ENCODE assay signal across 14 cellular contexts in the genomic region with DNA sequence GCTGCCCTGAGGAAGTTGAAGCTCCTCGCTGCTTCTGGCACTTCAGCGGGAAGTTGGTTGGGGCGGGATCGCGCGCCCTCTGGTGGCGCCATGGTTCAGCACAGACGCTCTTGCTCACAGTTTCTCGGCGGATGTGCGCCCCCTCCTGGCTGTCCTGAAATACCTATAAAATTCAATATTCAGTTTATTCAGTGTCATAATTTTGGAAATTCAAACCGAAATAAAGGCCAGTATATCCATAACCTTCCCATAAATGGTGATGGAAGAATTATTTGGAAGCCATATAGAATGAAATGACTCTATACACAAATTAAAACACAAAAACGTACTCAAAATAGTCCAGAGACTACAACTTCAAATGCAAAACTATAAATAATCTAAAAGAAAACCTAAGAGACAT. TPM values are rescaled to one million over a fixed set of nuclear protein-coding genes. Genes with fewer than 3 reads are reported as not detected.
A peak's percentile ranks its signal among the peaks of the same experiment; 100 is the strongest.
DNase-seq lines count a peak whose midpoint lies in the region; ATAC-seq and TF ChIP-seq lines count a peak whose summit lies in the region.
"Not testable (repeated sequence)": the region's sequence is repeated elsewhere in the genome, so short reads cannot be mapped to it uniquely, and the experiment has no call there.
"Had no signal": no experiment of that assay in that cellular context is flagged by ENCODE, and none has a peak within 500 bp of the region (broad histone marks: within the 10 kb centered on the region; RNA-seq: fewer than 3 reads in every experiment).

No MANE protein-coding gene starts in this region.

- not testable (repeated sequence) for DNase-seq in BE2C; HFFc6; OCI-LY7 (ENCODE audit: low spot score); astrocyte of the cerebellum (ENCODE audit: low read depth); colonic mucosa; heart left ventricle; thoracic aorta (ENCODE audit: low spot score)

- H3K9me3 ChIP-seq in BE2C; OCI-LY7 (ENCODE audit: low read length); colonic mucosa; heart left ventricle; thoracic aorta: not testable (repeated sequence)

- TF ChIP-seq POLR2A in heart left ventricle (IDR thresholded peaks at IDR 0.05): not testable (repeated sequence)

- not testable (repeated sequence) for H3K79me2 ChIP-seq in OCI-LY7 (ENCODE audit: insufficient read depth, low read depth, low read length)

- not testable (repeated sequence) for H2AFZ ChIP-seq in OCI-LY7 (ENCODE audit: low read length)

- H3K27ac Mint-ChIP-seq in HFFc6, nephron: not testable (repeated sequence)

- H3K27me3 ChIP-seq in BE2C; colonic mucosa; heart left ventricle; thoracic aorta (replicated peaks; ENCODE audit: insufficient read depth): not testable (repeated sequence)

- not testable (repeated sequence) for H3K9ac ChIP-seq in colonic mucosa (ENCODE audit: low read depth in 2 of 2, low read length in 2 of 2)

- in situ Hi-C loops in astrocyte of the cerebellum (cut with HindIII; ENCODE audit: low sequenced_read_pairs): not testable (repeated sequence)

- WGBS in heart left ventricle, 4 donors: 0% methylated on average over 1 to 2 of the region's 13 CpGs; no CpG with 5 or more reads in 1 of the 4 donors

- H3K4me1 Mint-ChIP-seq in HFFc6 (ENCODE audit: low read depth); nephron: not testable (repeated sequence)

- not testable (repeated sequence) for H3K9me2 ChIP-seq in OCI-LY7 (ENCODE audit: insufficient read depth, low read length)

- not testable (repeated sequence) for BruUV-seq in OCI-LY7 (replicated peaks; lab: Mats Ljungman, UMichigan)

- not testable (repeated sequence) for H3K27me3 Mint-ChIP-seq in HFFc6 (ENCODE audit: insufficient read depth); nephron (ENCODE audit: low read depth)

- H3K27ac ChIP-seq in OCI-LY7 (ENCODE audit: low read depth, low read length, poor library complexity, severe bottlenecking); colonic mucosa; heart left ventricle; thoracic aorta: not testable (repeated sequence)

- not testable (repeated sequence) for ATAC-seq in heart left ventricle; thoracic aorta (ENCODE audit: insufficient number of reproducible peaks, low FRiP score, low read depth)

- POLR2A ChIA-PET in OCI-LY7 (lab: Charles Lee): not testable (repeated sequence)

- TF ChIP-seq CTCF in BE2C (IDR thresholded peaks at IDR 0.05; ENCODE audit: low read depth, low read length): peak; percentile 11; the same call in 1 of the 2 replicates
- TF ChIP-seq CTCF in HFFc6 (IDR thresholded peaks at IDR 0.05): peak; percentile 59
- TF ChIP-seq CTCF in OCI-LY7 (conservative IDR thresholded peaks at IDR 0.05; ENCODE audit: low read length): peak; percentile 53; the same call in 1 of the 2 replicates
- TF ChIP-seq CTCF in astrocyte of the cerebellum (IDR thresholded peaks at IDR 0.05; ENCODE audit: low read depth, low read length, missing control alignments): peak; percentile 23
- peak; percentile 13 for TF ChIP-seq CTCF in colonic mucosa (IDR thresholded peaks at IDR 0.05)
- TF ChIP-seq CTCF in heart left ventricle (IDR thresholded peaks at IDR 0.05): peak in 7 of 12 donors; percentile 18 to 40 (median 35)
- peak in 2 of 3 experiments; percentile 17 to 19 for TF ChIP-seq CTCF in nephron (IDR thresholded peaks at IDR 0.05; ENCODE audit: unreplicated experiment in 3 of 3)
- peak; percentile 23 for TF ChIP-seq CTCF in thoracic aorta (IDR thresholded peaks at IDR 0.05)

- H3K9me3 Mint-ChIP-seq in HFFc6, nephron: not testable (repeated sequence)

- not testable (repeated sequence) for H3K4me3 ChIP-seq in BE2C (ENCODE audit: low read depth, low read length); OCI-LY7 (ENCODE audit: low read depth, low read length, poor library complexity, severe bottlenecking); astrocyte of the cerebellum (ENCODE audit: low read depth, low read length); colonic mucosa; heart left ventricle; thoracic aorta

- not testable (repeated sequence) for H3K4me2 ChIP-seq in OCI-LY7 (ENCODE audit: low read length)

- H3K4me3 Mint-ChIP-seq in HFFc6, nephron: not testable (repeated sequence)

- H4K20me1 ChIP-seq in OCI-LY7 (ENCODE audit: insufficient read depth, low read length): not testable (repeated sequence)

- not testable (repeated sequence) for H3K36me3 ChIP-seq in BE2C; OCI-LY7 (ENCODE audit: insufficient read depth, low read length); colonic mucosa; heart left ventricle; thoracic aorta

- H3K4me1 ChIP-seq in BE2C; OCI-LY7 (ENCODE audit: insufficient read depth, low read length, poor library complexity, severe bottlenecking); colonic mucosa; heart left ventricle; thoracic aorta (ENCODE audit: control insufficient read depth in 1 of 2, low read depth in 2 of 2): not testable (repeated sequence)

- intact Hi-C loops in OCI-LY7 (cut with micrococcal nuclease; ENCODE audit: unreplicated experiment); colonic mucosa (cut with DNase I); heart left ventricle (cut with DNase I): not testable (repeated sequence)

- CTCF ChIA-PET in OCI-LY7 (lab: Charles Lee; ENCODE audit: unreplicated experiment): not testable (repeated sequence)

- H3K36me3 Mint-ChIP-seq in HFFc6 (ENCODE audit: low read depth); nephron (ENCODE audit: low read depth): not testable (repeated sequence)

RNA-seq across cellular contexts. Expression of a gene that starts 12.6 kb away (rescaled TPM):
- not detected for polyA plus RNA-seq in BE2C (2012; ENCODE audit: insufficient read depth, insufficient read length, low read depth)
- total RNA-seq in HFFc6 (2021; fragmentation: NEBNext Ultra II Directional; extraction: Animal tissue kit (Norgen Biotek cat#: 25700)): not detected
- not detected in 2 replicates for total RNA-seq in OCI-LY7 (2014; rRNA removed; shearing (Covaris generic))
- total RNA-seq in OCI-LY7 (2022) (not detected in 2 replicates), colonic mucosa (not detected), heart left ventricle (not detected), thoracic aorta (not detected)
- polyA plus RNA-seq in heart left ventricle: not detected
- total RNA-seq: A673; Calu3; CD8-positive, alpha-beta memory T cell; GM23248; HT1080; M059J had no signal
- polyA plus RNA-seq: CD8-positive, alpha-beta memory T cell; GM23248 had no signal

RNA-seq across cellular contexts. Expression of a gene that starts 27.0 kb away (rescaled TPM):
- 41.1 TPM for polyA plus RNA-seq in BE2C (2012; ENCODE audit: insufficient read depth, insufficient read length, low read depth)
- total RNA-seq in HFFc6 (2021; fragmentation: NEBNext Ultra II Directional; extraction: Animal tissue kit (Norgen Biotek cat#: 25700)): 10 to 100 TPM; 63.5 to 76.9 (median 67.2) TPM
- 12.3 and 16.2 TPM in 2 replicates for total RNA-seq in OCI-LY7 (2014; rRNA removed; shearing (Covaris generic))
- total RNA-seq in OCI-LY7 (2022) (45.5 and 47.4 TPM in 2 replicates), colonic mucosa (10 to 100 TPM; 51.0 to 62.2 TPM), heart left ventricle (10 to 100 TPM; 16.4 to 32.2 (median 20.9) TPM), thoracic aorta (10 to 100 TPM; 38.7 to 42.7 TPM)
- 10 to 100 TPM; 12.9 to 28.0 TPM for polyA plus RNA-seq in heart left ventricle

RNA-seq across cellular contexts. Expression of a gene that starts 27.3 kb away (rescaled TPM):
- 118 TPM for polyA plus RNA-seq in BE2C (2012; ENCODE audit: insufficient read depth, insufficient read length, low read depth)
- total RNA-seq in HFFc6 (2021; fragmentation: NEBNext Ultra II Directional; extraction: Animal tissue kit (Norgen Biotek cat#: 25700)): 100 to 1,000 TPM; 163 to 194 (median 164) TPM
- total RNA-seq in OCI-LY7 (2014; rRNA removed; shearing (Covaris generic)): 125 and 136 TPM in 2 replicates
- 92.0 and 97.6 TPM in 2 replicates for total RNA-seq in OCI-LY7 (2022)
- total RNA-seq in colonic mucosa: 100 to 1,000 TPM in 1 of 2 donors, 10 to 100 TPM in 1; 69.3 to 112 TPM
- 10 to 100 TPM; 48.7 to 94.1 (median 74.3) TPM for total RNA-seq in heart left ventricle
- polyA plus RNA-seq in heart left ventricle: 10 to 100 TPM; 32.7 to 99.5 TPM
- 100 to 1,000 TPM in 1 of 2 donors, 10 to 100 TPM in 1; 79.4 to 102 TPM for total RNA-seq in thoracic aorta

RNA-seq across cellular contexts. Expression of a gene that starts 55.9 kb away (rescaled TPM):
- 16.1 TPM for polyA plus RNA-seq in BE2C (2012; ENCODE audit: insufficient read depth, insufficient read length, low read depth)
- total RNA-seq in HFFc6 (2021; fragmentation: NEBNext Ultra II Directional; extraction: Animal tissue kit (Norgen Biotek cat#: 25700)): 10 to 100 TPM in 4 of 6 experiments, 1 to 10 TPM in 2; 8.0 to 10.9 (median 10.2) TPM
- total RNA-seq in OCI-LY7 (2014; rRNA removed; shearing (Covaris generic)): 8.5 and 10.3 TPM in 2 replicates
- total RNA-seq in OCI-LY7 (2022) (18.5 and 21.0 TPM in 2 replicates), colonic mucosa (10 to 100 TPM; 15.1 to 16.9 TPM), heart left ventricle (10 to 100 TPM; 21.6 to 46.5 (median 27.8) TPM), thoracic aorta (10 to 100 TPM; 16.1 to 22.0 TPM)
- polyA plus RNA-seq in heart left ventricle: 10 to 100 TPM; 21.2 to 23.6 TPM

RNA-seq across cellular contexts. Expression of a gene that starts 56.5 kb away (rescaled TPM):
- polyA plus RNA-seq in BE2C (2012; ENCODE audit: insufficient read depth, insufficient read length, low read depth): 118 TPM
- 100 to 1,000 TPM; 167 to 180 (median 172) TPM for total RNA-seq in HFFc6 (2021; fragmentation: NEBNext Ultra II Directional; extraction: Animal tissue kit (Norgen Biotek cat#: 25700))
- 146 and 156 TPM in 2 replicates for total RNA-seq in OCI-LY7 (2014; rRNA removed; shearing (Covaris generic))
- total RNA-seq in OCI-LY7 (2022) (134 and 154 TPM in 2 replicates), colonic mucosa (100 to 1,000 TPM in 1 of 2 donors, 10 to 100 TPM in 1; 99.0 to 145 TPM), heart left ventricle (100 to 1,000 TPM in 2 of 9 donors, 10 to 100 TPM in 7; 75.1 to 110 (median 87.5) TPM), thoracic aorta (10 to 100 TPM; 79.6 to 90.8 TPM)
- polyA plus RNA-seq in heart left ventricle: 100 to 1,000 TPM; 119 to 140 TPM
